ENCODE assay signal across 8 cellular contexts in genomic region chr16:30063893-30064745, GRCh38. TPM values are rescaled to one million over a fixed set of nuclear protein-coding genes. Genes with fewer than 3 reads are reported as not detected.
DNase-seq lines count a peak whose midpoint lies in the region; TF ChIP-seq lines count a peak whose summit lies in the region.

No MANE protein-coding gene starts in this region.

- H3K9me3 ChIP-seq in tibial nerve: no peaks in the 10 kb centered on the region

- POLR2A ChIA-PET in RWPE1 (lab: Yijun Ruan, JAX; ENCODE audit: low non-redundant PET): interaction anchor here (0.9 kb wide), 1 partner anchor 9 kb away, joined by 5 read pairs; no protein-coding TSS in a partner anchor

- CTCF ChIA-PET in RWPE1 (lab: Yijun Ruan, JAX): interaction anchor here (0.6 to 1.4 kb wide), 5 partner anchors 9 to 1861 kb away, joined by 3 to 5 read pairs (median 3); no protein-coding TSS in a partner anchor
- CTCF ChIA-PET in activated naive CD4-positive, alpha-beta T cell treated with anti-CD3 and anti-CD28 coated beads for 36 hours (lab: Charles Lee): interaction anchor here (0.6 to 3.3 kb wide), 6 partner anchors 9 to 547 kb away, joined by 3 to 16 read pairs (median 7); partner anchors contain the start of genes PPP4C and TBX6

- DNase-seq in HuH-7.5 (ENCODE audit: low spot score) (peak; percentile 61), RWPE1 (ENCODE audit: low spot score) (no peak), glomerular visceral epithelial cell (ENCODE audit: extremely low spot score) (peak; percentile 47), osteocyte (ENCODE audit: extremely low spot score, unreplicated experiment) (no peak), tibial nerve (ENCODE audit: low spot score in 2 of 2) (peak; percentile 73 to 79), foreskin melanocyte (no peak)
- peak; percentile 86 for DNase-seq in activated naive CD4-positive, alpha-beta T cell treated with anti-CD3 and anti-CD28 coated beads for 36 hours

- H3K27me3 ChIP-seq in tibial nerve: no peaks in the 10 kb centered on the region

- H3K4me3 Mint-ChIP-seq in activated naive CD4-positive, alpha-beta T cell treated with anti-CD3 and anti-CD28 coated beads for 36 hours: peak overlapping the region; percentile 95
- H3K4me3 Mint-ChIP-seq in osteocyte (ENCODE audit: unreplicated experiment): peak overlapping the region; percentile 91

- peak; percentile 30; the same call in 1 of the 2 replicates for TF ChIP-seq CTCF in GM12875 (IDR thresholded peaks at IDR 0.05; ENCODE audit: borderline replicate concordance, insufficient read depth, low read depth, low read length)
- TF ChIP-seq CTCF in RWPE1 (conservative IDR thresholded peaks at IDR 0.05; ENCODE audit: low read depth): peak; percentile 37
- peak; percentile 37 for TF ChIP-seq CTCF in osteocyte (IDR thresholded peaks at IDR 0.05)
- peak; percentile 23 to 63 (median 50) for TF ChIP-seq CTCF in tibial nerve (IDR thresholded peaks at IDR 0.05)

- peak; percentile 29 to 40 for TF ChIP-seq POLR2A in tibial nerve (IDR thresholded peaks at IDR 0.05)

- no peaks in the 10 kb centered on the region for H3K27me3 Mint-ChIP-seq in activated naive CD4-positive, alpha-beta T cell treated with anti-CD3 and anti-CD28 coated beads for 36 hours (ENCODE audit: low read depth)
- H3K27me3 Mint-ChIP-seq in osteocyte (ENCODE audit: unreplicated experiment): no peaks in the 10 kb centered on the region

- H3K4me1 Mint-ChIP-seq in activated naive CD4-positive, alpha-beta T cell treated with anti-CD3 and anti-CD28 coated beads for 36 hours (ENCODE audit: low read depth): peaks cover 23% of the 10 kb centered on the region
- H3K4me1 Mint-ChIP-seq in osteocyte (ENCODE audit: unreplicated experiment): peaks cover 31% of the 10 kb centered on the region

- peaks cover 5 to 48% (median 31%) of the 10 kb centered on the region in 4 donors for H3K4me1 ChIP-seq in tibial nerve

- H3K36me3 ChIP-seq in tibial nerve: peaks cover 0 to 23% (median 11%) of the 10 kb centered on the region in 3 donors

- no peaks in the 10 kb centered on the region for H3K9me3 Mint-ChIP-seq in activated naive CD4-positive, alpha-beta T cell treated with anti-CD3 and anti-CD28 coated beads for 36 hours
- H3K9me3 Mint-ChIP-seq in osteocyte (ENCODE audit: unreplicated experiment): no peaks in the 10 kb centered on the region

- H3K27ac ChIP-seq in RWPE1 (peak overlapping the region; percentile 99), tibial nerve (peak overlapping the region; percentile 90 to 100 (median 96))

- peak overlapping the region; percentile 98 for H3K27ac Mint-ChIP-seq in activated naive CD4-positive, alpha-beta T cell treated with anti-CD3 and anti-CD28 coated beads for 36 hours
- H3K27ac Mint-ChIP-seq in osteocyte (ENCODE audit: unreplicated experiment): peak overlapping the region; percentile 99

- 4% methylated on average over 28 of the region's 28 CpGs for WGBS in tibial nerve, 2 donors

- H3K4me3 ChIP-seq in GM12875 (ENCODE audit: low read depth, low read length) (peak overlapping the region; percentile 78), tibial nerve (peak overlapping the region; percentile 65 to 96 (median 91))

- TF ChIP-seq EP300 in tibial nerve (IDR thresholded peaks at IDR 0.05): peak in 1 of 2 donors; percentile 76

- peaks cover 39% of the 10 kb centered on the region for H3K36me3 Mint-ChIP-seq in activated naive CD4-positive, alpha-beta T cell treated with anti-CD3 and anti-CD28 coated beads for 36 hours (ENCODE audit: low read depth)
- H3K36me3 Mint-ChIP-seq in osteocyte (ENCODE audit: unreplicated experiment): peaks cover 17% of the 10 kb centered on the region

- intact Hi-C loops in activated naive CD4-positive, alpha-beta T cell treated with anti-CD3 and anti-CD28 coated beads for 36 hours (cut with micrococcal nuclease): loop anchor here (1.0 to 2.0 kb wide), 4 partner anchors 11 to 315 kb away; partner anchors contain the start of genes MAPK3 and TBC1D10B

RNA-seq across cellular contexts. Expression of gene ALDOA, which starts 1.4 kb away (rescaled TPM):
- total RNA-seq in activated naive CD4-positive, alpha-beta T cell treated with anti-CD3 and anti-CD28 coated beads for 36 hours: 1,000 to 10,000 TPM; 1,750 to 1,795 TPM
- 750 and 765 TPM in 2 replicates for total RNA-seq in osteocyte
- total RNA-seq in tibial nerve: 100 to 1,000 TPM; 474 to 649 (median 487) TPM

RNA-seq across cellular contexts. Expression of gene PPP4C, which starts 11.7 kb away (rescaled TPM):
- 100 to 1,000 TPM; 104 to 105 TPM for total RNA-seq in activated naive CD4-positive, alpha-beta T cell treated with anti-CD3 and anti-CD28 coated beads for 36 hours
- 101 and 102 TPM in 2 replicates for total RNA-seq in osteocyte
- total RNA-seq in tibial nerve: 10 to 100 TPM; 21.1 to 54.3 (median 34.3) TPM

RNA-seq across cellular contexts. Expression of gene TBX6, which starts 27.6 kb away (rescaled TPM):
- total RNA-seq in activated naive CD4-positive, alpha-beta T cell treated with anti-CD3 and anti-CD28 coated beads for 36 hours: 1 to 10 TPM; 3.6 to 4.7 TPM
- total RNA-seq in osteocyte (0.63 and 0.75 TPM in 2 replicates), tibial nerve (1 to 10 TPM in 1 of 4 donors, under 1 TPM in 2, not detected in 1; 0.66 to 1.5 (median 0.84) TPM)

RNA-seq across cellular contexts. Expression of gene YPEL3, which starts 31.9 kb away (rescaled TPM):
- total RNA-seq in activated naive CD4-positive, alpha-beta T cell treated with anti-CD3 and anti-CD28 coated beads for 36 hours: 10 to 100 TPM; 24.6 to 27.3 TPM
- total RNA-seq in osteocyte: 83.6 and 93.3 TPM in 2 replicates
- total RNA-seq in tibial nerve: 100 to 1,000 TPM in 2 of 4 donors, 10 to 100 TPM in 2; 81.9 to 197 (median 122) TPM

RNA-seq across cellular contexts. Expression of gene TLCD3B, which starts 33.0 kb away (rescaled TPM):
- 1 to 10 TPM; 4.6 to 6.1 TPM for total RNA-seq in activated naive CD4-positive, alpha-beta T cell treated with anti-CD3 and anti-CD28 coated beads for 36 hours
- 0.32 and 0.52 TPM in 2 replicates for total RNA-seq in osteocyte
- not detected for total RNA-seq in tibial nerve

Comparison
In these comparisons a context has a peak if more than half of its experiments do, and no peak if none do; other contexts are left out.
1. DNase-seq: peak in HuH-7.5 (single experiment), activated naive CD4-positive, alpha-beta T cell treated with anti-CD3 and anti-CD28 coated beads for 36 hours (single experiment), glomerular visceral epithelial cell (single experiment) and tibial nerve (2 of 2); none in RWPE1 (single experiment), osteocyte (single experiment) and foreskin melanocyte (single experiment).
2. Peak in every context shown above with its lines, with median percentiles within 50 percentile points of each other: CTCF ChIP-seq.